ENCODE assay signal across 22 cellular contexts in genomic region chr15:65344214-65344908, GRCh38. TPM values are rescaled to one million over a fixed set of nuclear protein-coding genes. Genes with fewer than 3 reads are reported as not detected.
"Had no signal": no experiment of that assay in that cellular context is flagged by ENCODE, and none has a peak within 500 bp of the region (broad histone marks: within the 10 kb centered on the region; RNA-seq: fewer than 3 reads in every experiment).

No MANE protein-coding gene starts in this region.

- H3K4me3 ChIP-seq: body of pancreas, hepatocyte, lung, right lobe of liver had no signal

- H3K4me1 ChIP-seq: body of pancreas, parathyroid adenoma, right lobe of liver had no signal

- H3K27ac ChIP-seq: body of pancreas, epithelial cell of prostate, hepatocyte, parathyroid adenoma, right lobe of liver had no signal

- H3K9me3 Mint-ChIP-seq: activated naive CD4-positive, alpha-beta T cell treated with anti-CD3 and anti-CD28 coated beads, Interleukin-2, amount 50 U/mL, for 72 hours; activated T-cell treated with anti-CD3 and anti-CD28 coated beads, Interleukin-2, amount 50 U/mL, for 24 hours; natural killer cell treated with Interleukin-12 subunit alpha and Interleukin-12 subunit beta and Interleukin-15 and Interleukin-18, amount 100 ng/mL, for 72 hours; stimulated activated naive CD8-positive, alpha-beta T cell treated with anti-CD3 and anti-CD28 coated beads, Interleukin-15, Interleukin-2, amounts not matched to agents 100 ng/mL and 50 ng/mL, for 24 hours had no signal

- H3K4me2 ChIP-seq: hepatocyte had no signal

- H3K9ac ChIP-seq: parathyroid adenoma had no signal

- H3K27ac Mint-ChIP-seq: activated CD8-positive, alpha-beta memory T cell treated with anti-CD3 and anti-CD28 coated beads, Interleukin-2, amount 10 ng/mL, durations not matched to agents 7 days and 5 days; activated naive CD4-positive, alpha-beta T cell treated with anti-CD3 and anti-CD28 coated beads, Interleukin-2, amount 50 U/mL, for 72 hours; activated T-cell treated with anti-CD3 and anti-CD28 coated beads, Interleukin-2, amount 50 U/mL, for 24 hours; natural killer cell treated with Interleukin-12 subunit alpha and Interleukin-12 subunit beta and Interleukin-15 and Interleukin-18, amount 100 ng/mL, for 72 hours; stimulated activated naive CD8-positive, alpha-beta T cell treated with anti-CD3 and anti-CD28 coated beads, Interleukin-15, Interleukin-2, amounts not matched to agents 100 ng/mL and 50 ng/mL, for 24 hours had no signal

- H3K36me3 Mint-ChIP-seq: activated CD8-positive, alpha-beta memory T cell treated with anti-CD3 and anti-CD28 coated beads, Interleukin-2, amount 10 ng/mL, durations not matched to agents 7 days and 5 days; activated naive CD4-positive, alpha-beta T cell treated with anti-CD3 and anti-CD28 coated beads, Interleukin-2, amount 50 U/mL, for 72 hours; natural killer cell treated with Interleukin-12 subunit alpha and Interleukin-12 subunit beta and Interleukin-15 and Interleukin-18, amount 100 ng/mL, for 72 hours had no signal

- H3K9me3 ChIP-seq: body of pancreas, right lobe of liver had no signal

- H3K27me3 ChIP-seq: body of pancreas, hepatocyte, right lobe of liver had no signal

- H3K79me2 ChIP-seq: parathyroid adenoma had no signal

- H2AFZ ChIP-seq: hepatocyte, parathyroid adenoma had no signal

- DNase-seq: activated CD4-positive, alpha-beta T cell treated with anti-CD3 and anti-CD28 coated beads for 1 hour; activated CD4-positive, alpha-beta T cell treated with anti-CD3 and anti-CD28 coated beads, Interleukin-2, amount 50 U/mL, for 48 hours; activated CD8-positive, alpha-beta memory T cell treated with anti-CD3 and anti-CD28 coated beads, Interleukin-2, amount 10 ng/mL, durations not matched to agents 7 days and 5 days; activated effector memory CD4-positive, alpha-beta T cell treated with anti-CD3 and anti-CD28 coated beads, Interleukin-2, amount 50 U/mL, for 16 hours; activated T-cell treated with anti-CD3 and anti-CD28 coated beads, Interleukin-2, amount 50 U/mL, for 24 hours; amniotic stem cell; body of pancreas; central memory CD4-positive, alpha-beta T cell; cortex of kidney; effector CD8-positive, alpha-beta T cell; right lobe of liver; stimulated activated CD4-positive, alpha-beta T cell treated with anti-CD3 and anti-CD28 coated beads, Interleukin-4, amount 100 ng/mL, for 1 hour; SW 1271; T-helper 9 cell had no signal

- ATAC-seq: activated CD8-positive, alpha-beta memory T cell treated with anti-CD3 and anti-CD28 coated beads, Interleukin-2, amount 10 ng/mL, durations not matched to agents 7 days and 5 days; activated naive CD4-positive, alpha-beta T cell treated with anti-CD3 and anti-CD28 coated beads, Interleukin-2, amount 50 U/mL, for 72 hours; body of pancreas; natural killer cell treated with Interleukin-12 subunit alpha and Interleukin-12 subunit beta and Interleukin-15 and Interleukin-18, amount 100 ng/mL, for 72 hours; right lobe of liver had no signal

- H3K36me3 ChIP-seq: right lobe of liver had no signal

- H3K4me3 Mint-ChIP-seq: activated CD8-positive, alpha-beta memory T cell treated with anti-CD3 and anti-CD28 coated beads, Interleukin-2, amount 10 ng/mL, durations not matched to agents 7 days and 5 days; activated T-cell treated with anti-CD3 and anti-CD28 coated beads, Interleukin-2, amount 50 U/mL, for 24 hours; natural killer cell treated with Interleukin-12 subunit alpha and Interleukin-12 subunit beta and Interleukin-15 and Interleukin-18, amount 100 ng/mL, for 72 hours; stimulated activated naive CD8-positive, alpha-beta T cell treated with anti-CD3 and anti-CD28 coated beads, Interleukin-15, Interleukin-2, amounts not matched to agents 100 ng/mL and 50 ng/mL, for 24 hours had no signal

RNA-seq across cellular contexts. Expression of gene IGDCC3, which starts 33.4 kb away (rescaled TPM):
- total RNA-seq: activated CD8-positive, alpha-beta memory T cell treated with anti-CD3 and anti-CD28 coated beads, Interleukin-2, amount 10 ng/mL, durations not matched to agents 7 days and 5 days; activated naive CD4-positive, alpha-beta T cell treated with anti-CD3 and anti-CD28 coated beads, Interleukin-2, amount 50 U/mL, for 72 hours; body of pancreas; natural killer cell treated with Interleukin-12 subunit alpha and Interleukin-12 subunit beta and Interleukin-15 and Interleukin-18, amount 100 ng/mL, for 72 hours; right lobe of liver had no signal
- polyA plus RNA-seq: lung had no signal

RNA-seq across cellular contexts. Expression of gene RNU5B-1, which starts 39.9 kb away (rescaled TPM):
- total RNA-seq: activated naive CD4-positive, alpha-beta T cell treated with anti-CD3 and anti-CD28 coated beads, Interleukin-2, amount 50 U/mL, for 72 hours; body of pancreas; hepatocyte; natural killer cell treated with Interleukin-12 subunit alpha and Interleukin-12 subunit beta and Interleukin-15 and Interleukin-18, amount 100 ng/mL, for 72 hours had no signal
- polyA plus RNA-seq: hepatocyte, lung had no signal

RNA-seq across cellular contexts. Expression of gene RNU5A-1, which starts 48.5 kb away (rescaled TPM):
- total RNA-seq: activated CD8-positive, alpha-beta memory T cell treated with anti-CD3 and anti-CD28 coated beads, Interleukin-2, amount 10 ng/mL, durations not matched to agents 7 days and 5 days; activated naive CD4-positive, alpha-beta T cell treated with anti-CD3 and anti-CD28 coated beads, Interleukin-2, amount 50 U/mL, for 72 hours; body of pancreas; hepatocyte; lung; natural killer cell treated with Interleukin-12 subunit alpha and Interleukin-12 subunit beta and Interleukin-15 and Interleukin-18, amount 100 ng/mL, for 72 hours; right lobe of liver; temporal lobe had no signal
- polyA plus RNA-seq: hepatocyte, lung had no signal
